In genomic region chr7:146700015-146700560, GRCh38 we compare ENCODE assay signal across 22 cellular contexts.
"Had no signal": no experiment of that assay in that cellular context is flagged by ENCODE, and none has a peak within 500 bp of the region (broad histone marks: within the 10 kb centered on the region; RNA-seq: fewer than 3 reads in every experiment).

No MANE protein-coding gene starts in this region.

- H3K9me3 Mint-ChIP-seq: activated CD4-positive, alpha-beta T cell treated with anti-CD3 and anti-CD28 coated beads, Interleukin-2, amount 10 ng/mL, durations not matched to agents 24 days and 14 days; endodermal cell; nephron had no signal

- H3K27ac Mint-ChIP-seq: activated CD4-positive, alpha-beta memory T cell treated with anti-CD3 and anti-CD28 coated beads, Interleukin-2, amount 10 ng/mL, durations not matched to agents 7 days and 5 days; activated CD4-positive, alpha-beta T cell treated with anti-CD3 and anti-CD28 coated beads, Interleukin-2, amount 10 ng/mL, durations not matched to agents 24 days and 14 days; activated naive CD8-positive, alpha-beta T cell treated with anti-CD3 and anti-CD28 coated beads, Interleukin-2, amount 50 U/mL, for 24 hours; endodermal cell had no signal

- DNase-seq: activated CD4-positive, alpha-beta memory T cell treated with anti-CD3 and anti-CD28 coated beads, Interleukin-2, amount 10 ng/mL, durations not matched to agents 7 days and 5 days; activated effector memory CD4-positive, alpha-beta T cell treated with anti-CD3 and anti-CD28 coated beads, Interleukin-2, amount 50 U/mL, for 16 hours; activated naive CD4-positive, alpha-beta T cell treated with anti-CD3 and anti-CD28 coated beads, Interleukin-2, amount 50 U/mL, for 16 hours; activated naive CD8-positive, alpha-beta T cell treated with anti-CD3 and anti-CD28 coated beads, Interleukin-2, amount 50 U/mL, for 24 hours; cerebellar nuclear complex; cortex of kidney; endodermal cell; head of caudate nucleus; hypothalamus; ovary; spleen; stimulated activated CD4-positive, alpha-beta T cell treated with anti-CD3 and anti-CD28 coated beads, Interleukin-4, amount 100 ng/mL, for 1 hour; stimulated activated naive CD4-positive, alpha-beta T cell; testis; trophoblast cell had no signal

- H3K4me3 Mint-ChIP-seq: activated CD4-positive, alpha-beta memory T cell treated with anti-CD3 and anti-CD28 coated beads, Interleukin-2, amount 10 ng/mL, durations not matched to agents 7 days and 5 days; activated CD4-positive, alpha-beta T cell treated with anti-CD3 and anti-CD28 coated beads, Interleukin-2, amount 10 ng/mL, durations not matched to agents 24 days and 14 days; activated naive CD8-positive, alpha-beta T cell treated with anti-CD3 and anti-CD28 coated beads, Interleukin-2, amount 50 U/mL, for 24 hours; endodermal cell; nephron had no signal

- H3K27me3 Mint-ChIP-seq: activated CD4-positive, alpha-beta memory T cell treated with anti-CD3 and anti-CD28 coated beads, Interleukin-2, amount 10 ng/mL, durations not matched to agents 7 days and 5 days; activated CD4-positive, alpha-beta T cell treated with anti-CD3 and anti-CD28 coated beads, Interleukin-2, amount 10 ng/mL, durations not matched to agents 24 days and 14 days; activated naive CD8-positive, alpha-beta T cell treated with anti-CD3 and anti-CD28 coated beads, Interleukin-2, amount 50 U/mL, for 24 hours had no signal

- H3K4me3 ChIP-seq: gastroesophageal sphincter, ovary, prostate gland, spleen, testis, vagina had no signal

- H3K9me3 ChIP-seq: gastroesophageal sphincter, neutrophil, ovary, prostate gland, spleen, testis, vagina had no signal

- H3K4me1 Mint-ChIP-seq: activated CD4-positive, alpha-beta memory T cell treated with anti-CD3 and anti-CD28 coated beads, Interleukin-2, amount 10 ng/mL, durations not matched to agents 7 days and 5 days; activated CD4-positive, alpha-beta T cell treated with anti-CD3 and anti-CD28 coated beads, Interleukin-2, amount 10 ng/mL, durations not matched to agents 24 days and 14 days; activated naive CD8-positive, alpha-beta T cell treated with anti-CD3 and anti-CD28 coated beads, Interleukin-2, amount 50 U/mL, for 24 hours; endodermal cell had no signal

- H3K27me3 ChIP-seq: gastroesophageal sphincter, neutrophil, ovary, spleen, testis, vagina had no signal

- H3K36me3 ChIP-seq: gastroesophageal sphincter, neutrophil, ovary, prostate gland, spleen, vagina had no signal

- H3K4me1 ChIP-seq: gastroesophageal sphincter, prostate gland, spleen, testis, vagina had no signal

- H3K27ac ChIP-seq: gastroesophageal sphincter, neutrophil, ovary, spleen, testis, vagina had no signal

- ATAC-seq: activated CD4-positive, CD25-positive, alpha-beta regulatory T cell treated with anti-CD3 and anti-CD28 coated beads, Interleukin-2, amount 50 U/mL, for 24 hours; activated naive CD8-positive, alpha-beta T cell treated with anti-CD3 and anti-CD28 coated beads, Interleukin-2, amount 50 U/mL, for 24 hours; gastroesophageal sphincter had no signal
